ENCODE assay signal across 10 cellular contexts in genomic region chr4:141375855-141376254, GRCh38.
DNase-seq lines count a peak whose midpoint lies in the region; ATAC-seq and TF ChIP-seq lines count a peak whose summit lies in the region.
"Had no signal": no experiment of that assay in that cellular context is flagged by ENCODE, and none has a peak within 500 bp of the region (broad histone marks: within the 10 kb centered on the region; RNA-seq: fewer than 3 reads in every experiment).

No MANE protein-coding gene starts in this region.

- H3K4me3 ChIP-seq in fibroblast of the aortic adventitia (ENCODE audit: low read depth, low read length) (no peak overlapping the region), thyroid gland (replicated peaks in 1 of 3) (no peak overlapping the region)

- H3K27ac ChIP-seq in thyroid gland, result no peak overlapping the region

- intact Hi-C loops in thyroid gland (cut with DNase I), result no loop called here

- no peak for ATAC-seq in HG03045 (IDR thresholded peaks at IDR 0.05; ENCODE audit: unreplicated experiment)

- TF ChIP-seq CTCF in fibroblast of the aortic adventitia (IDR thresholded peaks at IDR 0.05; ENCODE audit: insufficient read depth, low read length) (peak; percentile 57), thyroid gland (IDR thresholded peaks at IDR 0.05) (peak in 5 of 6 experiments; percentile 10 to 60 (median 37))

- H3K4me1 ChIP-seq in thyroid gland, result no peaks in the 10 kb centered on the region

- TF ChIP-seq POLR2A in thyroid gland (IDR thresholded peaks at IDR 0.05), result no peak

- no peaks in the 10 kb centered on the region for H3K27me3 ChIP-seq in thyroid gland

- 27 to 37% methylated on average over 2 of the region's 2 CpGs for WGBS in thyroid gland, 2 donors

- H3K9me3 ChIP-seq in thyroid gland, result no peaks in the 10 kb centered on the region

- DNase-seq in NCI-H1092 treated with DMSO at 0.1 percent for 48 hours (lab: John Stamatoyannopoulos, UW) (peak; percentile 6), NCI-H1092 (lab: John Stamatoyannopoulos, UW) (no peak), RPMI7951 (ENCODE audit: low read depth) (peak; percentile 35), fibroblast of the aortic adventitia (ENCODE audit: low read depth) (peak; percentile 84), thyroid gland (peak; percentile 40 to 62), activated gamma-delta T cell treated with Interleukin-2 at 50 U/mL for 16 hours (no peak), activated T-cell treated with anti-CD3 and anti-CD28 coated beads for 4 hours (no peak)
- DNase-seq: 8988T, NCI-H187 treated with DMSO at 0.1 percent for 48 hours had no signal

- H3K36me3 ChIP-seq in thyroid gland, result no peaks in the 10 kb centered on the region

Comparison
In these comparisons a context has a peak if more than half of its experiments do, and no peak if none do; other contexts are left out.
1. DNase-seq: peak in NCI-H1092 treated with DMSO at 0.1 percent for 48 hours (single experiment), RPMI7951 (single experiment), fibroblast of the aortic adventitia (single experiment) and thyroid gland (2 of 2); none in NCI-H1092 (single experiment), activated gamma-delta T cell treated with Interleukin-2 at 50 U/mL for 16 hours (single experiment) and activated T-cell treated with anti-CD3 and anti-CD28 coated beads for 4 hours (single experiment).